In the genomic region with DNA sequence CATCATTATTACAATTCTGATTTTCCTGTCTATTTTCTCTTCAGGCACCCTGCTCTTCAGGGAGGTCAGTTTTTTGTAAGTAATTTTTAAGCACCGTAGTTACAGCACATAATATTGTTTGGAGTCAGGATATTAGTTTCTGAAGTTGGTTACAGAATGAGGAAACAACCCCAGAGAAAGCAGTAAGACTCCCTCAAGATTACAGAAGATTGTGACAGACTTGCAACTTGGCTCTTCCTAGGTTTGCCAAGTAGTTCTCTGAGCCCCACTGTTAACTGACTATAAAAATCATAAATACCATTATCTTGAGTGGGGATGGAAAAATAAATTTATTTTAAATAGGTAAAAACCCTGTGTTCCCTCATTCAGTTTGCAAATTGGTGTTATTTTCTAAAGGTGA, we compare ENCODE assay signal across 8 cellular contexts. TPM values are rescaled to one million over a fixed set of nuclear protein-coding genes. Genes with fewer than 3 reads are reported as not detected.
DNase-seq lines count a peak whose midpoint lies in the region; ATAC-seq and TF ChIP-seq lines count a peak whose summit lies in the region.

No MANE protein-coding gene starts in this region.

- peak overlapping the region; percentile 90 for H3K27ac Mint-ChIP-seq in activated CD4-positive, alpha-beta T cell treated with anti-CD3 and anti-CD28 coated beads, Interleukin-2, amount 10 ng/mL, durations not matched to agents 7 days and 5 days
- H3K27ac Mint-ChIP-seq in activated CD4-positive, alpha-beta memory T cell treated with anti-CD3 and anti-CD28 coated beads, Interleukin-2, amount 10 ng/mL, durations not matched to agents 7 days and 5 days = peak overlapping the region; percentile 94

- intact Hi-C loops in testis (cut with DNase I; ENCODE audit: low total_unique reads) = no loop called here

- H3K4me3 Mint-ChIP-seq in activated CD4-positive, alpha-beta T cell treated with anti-CD3 and anti-CD28 coated beads, Interleukin-2, amount 10 ng/mL, durations not matched to agents 7 days and 5 days = peak overlapping the region; percentile 98
- H3K4me3 Mint-ChIP-seq in activated CD4-positive, alpha-beta memory T cell treated with anti-CD3 and anti-CD28 coated beads, Interleukin-2, amount 10 ng/mL, durations not matched to agents 7 days and 5 days = peak overlapping the region; percentile 82

- peaks cover 68% of the 10 kb centered on the region for H3K4me1 Mint-ChIP-seq in activated CD4-positive, alpha-beta T cell treated with anti-CD3 and anti-CD28 coated beads, Interleukin-2, amount 10 ng/mL, durations not matched to agents 7 days and 5 days
- peaks cover 57% of the 10 kb centered on the region for H3K4me1 Mint-ChIP-seq in activated CD4-positive, alpha-beta memory T cell treated with anti-CD3 and anti-CD28 coated beads, Interleukin-2, amount 10 ng/mL, durations not matched to agents 7 days and 5 days

- H3K36me3 ChIP-seq in iPS-18a (ENCODE audit: control insufficient read depth, low read depth, low read length) (peaks cover 16% of the 10 kb centered on the region), testis (ENCODE audit: low read depth, missing control alignments) (no peaks in the 10 kb centered on the region)

- peaks cover 3% of the 10 kb centered on the region for H3K9me3 Mint-ChIP-seq in activated CD4-positive, alpha-beta T cell treated with anti-CD3 and anti-CD28 coated beads, Interleukin-2, amount 10 ng/mL, durations not matched to agents 7 days and 5 days
- no peaks in the 10 kb centered on the region for H3K9me3 Mint-ChIP-seq in activated CD4-positive, alpha-beta memory T cell treated with anti-CD3 and anti-CD28 coated beads, Interleukin-2, amount 10 ng/mL, durations not matched to agents 7 days and 5 days

- H3K27me3 ChIP-seq in iPS-18a (ENCODE audit: control insufficient read depth, insufficient read depth, low read length) (no peaks in the 10 kb centered on the region), testis (no peaks in the 10 kb centered on the region)

- POLR2A ChIA-PET in activated CD4-positive, alpha-beta T cell treated with anti-CD3 and anti-CD28 coated beads, Interleukin-2, amount 10 ng/mL, durations not matched to agents 7 days and 5 days (lab: Charles Lee) = no interaction called here
- POLR2A ChIA-PET in activated CD4-positive, alpha-beta memory T cell treated with anti-CD3 and anti-CD28 coated beads, Interleukin-2, amount 10 ng/mL, durations not matched to agents 7 days and 5 days (lab: Charles Lee) = interaction anchor here (0.7 to 1.5 kb wide), 4 partner anchors 10 to 168 kb away, joined by 3 to 4 read pairs (median 3); partner anchors contain the start of gene KANSL1L

- H3K9me3 ChIP-seq in iPS-18a (ENCODE audit: control insufficient read depth, low read depth, low read length) = no peaks in the 10 kb centered on the region
- no peaks in the 10 kb centered on the region for H3K9me3 ChIP-seq in testis

- TF ChIP-seq POLR2A in testis (IDR thresholded peaks at IDR 0.05) = no peak

- H3K27me3 Mint-ChIP-seq in activated CD4-positive, alpha-beta T cell treated with anti-CD3 and anti-CD28 coated beads, Interleukin-2, amount 10 ng/mL, durations not matched to agents 7 days and 5 days = no peaks in the 10 kb centered on the region
- no peaks in the 10 kb centered on the region for H3K27me3 Mint-ChIP-seq in activated CD4-positive, alpha-beta memory T cell treated with anti-CD3 and anti-CD28 coated beads, Interleukin-2, amount 10 ng/mL, durations not matched to agents 7 days and 5 days

- ATAC-seq in GM18517 (IDR thresholded peaks at IDR 0.05; ENCODE audit: unreplicated experiment) (no peak), HG02852 (IDR thresholded peaks at IDR 0.05; ENCODE audit: unreplicated experiment) (no peak)

- H3K4me1 ChIP-seq in iPS-18a (ENCODE audit: control insufficient read depth, low read depth, low read length) (peaks cover 12% of the 10 kb centered on the region), testis (peaks cover 11% of the 10 kb centered on the region)

- H3K27ac ChIP-seq in iPS-18a (ENCODE audit: low read length) = peak overlapping the region; percentile 64
- peak overlapping the region in 1 of 2 donors; percentile 80 for H3K27ac ChIP-seq in testis
- no peak overlapping the region for H3K27ac ChIP-seq in caudate nucleus (ENCODE audit: low read depth, low read length)

- 17 to 23% methylated on average over 1 of the region's 1 CpG for WGBS in testis, 2 donors

- DNase-seq in activated CD4-positive, alpha-beta T cell treated with anti-CD3 and anti-CD28 coated beads, Interleukin-2, amount 10 ng/mL, durations not matched to agents 7 days and 5 days = no peak
- DNase-seq in activated CD4-positive, alpha-beta T cell treated with anti-CD3 and anti-CD28 coated beads, Interleukin-2, amount 50 U/mL, for 4 hours = no peak
- no peak for DNase-seq in activated CD4-positive, alpha-beta memory T cell treated with anti-CD3 and anti-CD28 coated beads, Interleukin-2, amount 10 ng/mL, durations not matched to agents 7 days and 5 days
- DNase-seq in testis (no peak), caudate nucleus (lab: John Stamatoyannopoulos, UW) (no peak)

- no peak for TF ChIP-seq CTCF in testis (IDR thresholded peaks at IDR 0.05)

- H3K36me3 Mint-ChIP-seq in activated CD4-positive, alpha-beta T cell treated with anti-CD3 and anti-CD28 coated beads, Interleukin-2, amount 10 ng/mL, durations not matched to agents 7 days and 5 days (ENCODE audit: low read depth) = peaks cover 25% of the 10 kb centered on the region
- H3K36me3 Mint-ChIP-seq in activated CD4-positive, alpha-beta memory T cell treated with anti-CD3 and anti-CD28 coated beads, Interleukin-2, amount 10 ng/mL, durations not matched to agents 7 days and 5 days (ENCODE audit: low read depth) = peaks cover 27% of the 10 kb centered on the region

- CTCF ChIA-PET in activated CD4-positive, alpha-beta T cell treated with anti-CD3 and anti-CD28 coated beads, Interleukin-2, amount 10 ng/mL, durations not matched to agents 7 days and 5 days (lab: Charles Lee) = interaction anchor here (1.5 kb wide), 1 partner anchor 11 kb away, joined by 5 read pairs; no protein-coding TSS in a partner anchor
- CTCF ChIA-PET in activated CD4-positive, alpha-beta memory T cell treated with anti-CD3 and anti-CD28 coated beads, Interleukin-2, amount 10 ng/mL, durations not matched to agents 7 days and 5 days (lab: Charles Lee) = no interaction called here

- H3K4me3 ChIP-seq in iPS-18a (ENCODE audit: low read length) (peak overlapping the region; percentile 95), testis (peak overlapping the region; percentile 75 to 90)

- peak overlapping the region; percentile 83 for H3K9ac ChIP-seq in iPS-18a (ENCODE audit: low read length)

RNA-seq across cellular contexts. Expression of gene RPE, which starts 1.0 kb away (rescaled TPM):
- 10 to 100 TPM; 38.1 to 49.2 TPM for total RNA-seq in activated CD4-positive, alpha-beta T cell treated with anti-CD3 and anti-CD28 coated beads, Interleukin-2, amount 10 ng/mL, durations not matched to agents 7 days and 5 days
- total RNA-seq in activated CD4-positive, alpha-beta memory T cell treated with anti-CD3 and anti-CD28 coated beads, Interleukin-2, amount 10 ng/mL, durations not matched to agents 7 days and 5 days = 10 to 100 TPM; 40.8 to 43.7 TPM
- total RNA-seq in testis = 10 to 100 TPM; 35.9 to 58.7 TPM
- polyA plus RNA-seq in testis (ENCODE audit: insufficient read depth, low read depth, low replicate concordance) = 26.9 TPM
